18 cellular contexts compared by ENCODE assay signal in genomic region chr13:107216046-107216715, GRCh38.
"Had no signal": no experiment of that assay in that cellular context is flagged by ENCODE, and none has a peak within 500 bp of the region (broad histone marks: within the 10 kb centered on the region; RNA-seq: fewer than 3 reads in every experiment).

No MANE protein-coding gene starts in this region.

- H3K9me3 Mint-ChIP-seq: activated CD8-positive, alpha-beta T cell treated with anti-CD3 and anti-CD28 coated beads for 36 hours; nephron had no signal

- H3K27ac ChIP-seq: esophagus squamous epithelium, heart left ventricle, prostate gland, transverse colon had no signal

- H3K27me3 Mint-ChIP-seq: activated CD8-positive, alpha-beta T cell treated with anti-CD3 and anti-CD28 coated beads for 36 hours had no signal

- H3K4me3 Mint-ChIP-seq: activated CD8-positive, alpha-beta T cell treated with anti-CD3 and anti-CD28 coated beads for 36 hours; activated T-cell treated with anti-CD3 and anti-CD28 coated beads, Interleukin-2, amount 50 U/mL, for 72 hours; nephron had no signal

- H3K36me3 ChIP-seq: esophagus squamous epithelium, heart left ventricle, prostate gland, spleen, transverse colon had no signal

- DNase-seq: activated CD4-positive, alpha-beta T cell treated with anti-CD3 and anti-CD28 coated beads for 4 hours; activated CD8-positive, alpha-beta memory T cell treated with anti-CD3 and anti-CD28 coated beads, Interleukin-2, amount 50 U/mL, for 4 hours; activated CD8-positive, alpha-beta T cell treated with anti-CD3 and anti-CD28 coated beads for 36 hours; activated gamma-delta T cell treated with Interleukin-2 at 50 U/mL for 16 hours; activated T-cell treated with anti-CD3 and anti-CD28 coated beads, Interleukin-2, amount 50 U/mL, for 72 hours; aorta; esophagus squamous epithelium; foreskin fibroblast; heart left ventricle; islet precursor cell; spleen; stimulated activated CD4-positive, alpha-beta T cell treated with anti-CD3 and anti-CD28 coated beads, Interleukin-1b, Interleukin-23, amount 100 ng/mL, for 48 hours; stimulated activated naive CD4-positive, alpha-beta T cell; transverse colon had no signal

- H3K27me3 ChIP-seq: esophagus squamous epithelium, heart left ventricle, spleen, transverse colon had no signal

- H3K4me1 ChIP-seq: esophagus squamous epithelium, prostate gland, spleen had no signal

- H3K4me3 ChIP-seq: esophagus squamous epithelium, heart left ventricle, prostate gland, spleen, transverse colon had no signal

- H3K9me3 ChIP-seq: esophagus squamous epithelium, heart left ventricle, prostate gland, spleen, transverse colon had no signal

- H3K27ac Mint-ChIP-seq: activated CD8-positive, alpha-beta T cell treated with anti-CD3 and anti-CD28 coated beads for 36 hours; activated T-cell treated with anti-CD3 and anti-CD28 coated beads, Interleukin-2, amount 50 U/mL, for 72 hours had no signal

- ATAC-seq: activated CD8-positive, alpha-beta T cell treated with anti-CD3 and anti-CD28 coated beads for 36 hours; activated T-cell treated with anti-CD3 and anti-CD28 coated beads, Interleukin-2, amount 50 U/mL, for 72 hours; heart left ventricle; left lobe of liver; sciatic nerve had no signal
